In the genomic region with DNA sequence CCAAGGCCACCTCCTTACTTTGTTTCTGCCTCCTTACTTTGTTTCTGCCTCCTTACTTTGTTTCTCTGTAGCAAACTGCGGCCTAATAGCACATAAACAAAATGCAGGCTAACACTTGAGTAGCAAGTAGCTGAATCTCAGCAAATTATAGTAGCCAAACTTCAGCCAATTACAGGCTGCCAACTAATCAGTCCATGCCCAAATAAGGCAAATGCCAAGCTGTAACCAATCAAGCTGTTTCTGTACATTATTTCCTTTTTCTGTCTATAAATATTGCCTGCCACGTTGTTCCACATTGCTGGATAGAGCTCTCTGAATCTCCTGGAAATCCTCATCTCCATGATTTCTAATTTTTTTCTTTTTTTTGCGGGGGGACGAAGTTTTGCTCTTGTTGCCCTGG, we compare ENCODE assay signal across 24 cellular contexts. TPM values are rescaled to one million over a fixed set of nuclear protein-coding genes. Genes with fewer than 3 reads are reported as not detected.
DNase-seq lines count a peak whose midpoint lies in the region; ATAC-seq and TF ChIP-seq lines count a peak whose summit lies in the region.
"Had no signal": no experiment of that assay in that cellular context is flagged by ENCODE, and none has a peak within 500 bp of the region (broad histone marks: within the 10 kb centered on the region; RNA-seq: fewer than 3 reads in every experiment).

No MANE protein-coding gene starts in this region.

- no peaks in the 10 kb centered on the region for H3K79me2 ChIP-seq in HCT116 (ENCODE audit: insufficient read depth, low read length)

- DNase-seq in HCT116 (ENCODE audit: low read depth, low spot score) (no peak), ascending aorta (ENCODE audit: low spot score in 2 of 2) (no peak), coronary artery (ENCODE audit: low spot score) (no peak), thoracic aorta (ENCODE audit: low spot score) (no peak), DMS114 treated with DMSO at 0.1 percent for 48 hours (lab: John Stamatoyannopoulos, UW; ENCODE audit: unreplicated experiment) (no peak)
- no peak for DNase-seq in activated CD8-positive, alpha-beta memory T cell treated with anti-CD3 and anti-CD28 coated beads, Interleukin-2, amount 50 U/mL, for 4 hours
- DNase-seq: 8988T; ACHN; AML-193; BE2C; CD4-positive, alpha-beta T cell; CD8-positive, alpha-beta memory T cell; DMS 273 treated with DMSO at 0.1 percent for 48 hours; DMS53; DMS79 treated with DMSO at 0.1 percent for 48 hours; GF-D8 had no signal

- TF ChIP-seq CTCF in HCT116 (IDR thresholded peaks at IDR 0.05 in 2 of 3, conservative IDR thresholded peaks at IDR 0.05 in 1 of 3; ENCODE audit: borderline replicate concordance in 1 of 3, insufficient read depth in 1 of 3, low read depth in 2 of 3, low read length in 2 of 3) (no peak), ascending aorta (IDR thresholded peaks at IDR 0.05) (no peak), coronary artery (IDR thresholded peaks at IDR 0.05) (no peak), thoracic aorta (IDR thresholded peaks at IDR 0.05) (no peak)

- no peaks in the 10 kb centered on the region for H4K20me1 ChIP-seq in HCT116 (ENCODE audit: insufficient read depth)
- H4K20me1 ChIP-seq: BLaER1 treated with 17β-estradiol and CSF1 and Interleukin-3, amounts not matched to agents 10 nM and 100 nM had no signal

- no peaks in the 10 kb centered on the region for H3K9me2 ChIP-seq in HCT116 (ENCODE audit: insufficient read depth)

- RAD21 ChIA-PET in HCT116 (lab: Charles Lee; ENCODE audit: low non-redundant PET in 1 of 2, low total read pairs in 2 of 2, uncharacterized antibody in 2 of 2, unreplicated experiment in 2 of 2): no interaction called here

- no peak overlapping the region for H3K27ac ChIP-seq in HCT116 (ENCODE audit: low read depth, low read length)
- peak overlapping the region; percentile 83 to 85 for H3K27ac ChIP-seq in ascending aorta
- H3K27ac ChIP-seq in coronary artery: peak overlapping the region; percentile 45 to 89
- peak overlapping the region; percentile 35 to 75 for H3K27ac ChIP-seq in thoracic aorta
- H3K27ac ChIP-seq: A549; BLaER1 treated with 17β-estradiol and CSF1 and Interleukin-3, amounts not matched to agents 10 nM and 100 nM had no signal

- H3K36me3 ChIP-seq in HCT116 (ENCODE audit: control insufficient read depth in 1 of 2, insufficient read depth in 2 of 2, low read length in 2 of 2): no peaks in the 10 kb centered on the region
- no peaks in the 10 kb centered on the region for H3K36me3 ChIP-seq in ascending aorta
- H3K36me3 ChIP-seq in thoracic aorta: no peaks in the 10 kb centered on the region
- H3K36me3 ChIP-seq: BE2C; BLaER1 treated with 17β-estradiol and CSF1 and Interleukin-3, amounts not matched to agents 10 nM and 100 nM; HAP-1 had no signal

- ATAC-seq in HCT116: no peak
- no peak for ATAC-seq in thoracic aorta (ENCODE audit: insufficient number of reproducible peaks, low FRiP score, low read depth)
- no peak for ATAC-seq in HG03354 (IDR thresholded peaks at IDR 0.05; ENCODE audit: poor library complexity, severe bottlenecking, unreplicated experiment)
- no peak for ATAC-seq in HG03159 (IDR thresholded peaks at IDR 0.05; ENCODE audit: unreplicated experiment)
- ATAC-seq: A549, GM23338 had no signal

- CTCF ChIA-PET in HCT116 (lab: Charles Lee): no interaction called here

- TF ChIP-seq RAD21 in HCT116 (IDR thresholded peaks at IDR 0.05; ENCODE audit: low read depth): no peak

- H3K9me3 ChIP-seq in HCT116 (ENCODE audit: control insufficient read depth in 1 of 2, insufficient read depth in 1 of 2, low read depth in 1 of 2, low read length in 2 of 2): no peaks in the 10 kb centered on the region
- H3K9me3 ChIP-seq in ascending aorta: no peaks in the 10 kb centered on the region
- no peaks in the 10 kb centered on the region for H3K9me3 ChIP-seq in thoracic aorta
- H3K9me3 ChIP-seq: A549, BE2C, HAP-1 had no signal

- no peak for TF ChIP-seq POLR2A in HCT116 (IDR thresholded peaks at IDR 0.05; ENCODE audit: borderline replicate concordance, extremely low read depth, insufficient read depth, insufficient read length)

- H3K4me2 ChIP-seq in HCT116 (ENCODE audit: low read length): no peak overlapping the region
- H3K4me2 ChIP-seq: A549; BLaER1 treated with 17β-estradiol and CSF1 and Interleukin-3, amounts not matched to agents 10 nM and 100 nM; GM23338 had no signal

- no TSS peak for BruUV-seq in HCT116 (replicated peaks; lab: Mats Ljungman, UMichigan)

- no peak overlapping the region for H3K9ac ChIP-seq in HCT116 (ENCODE audit: low read length)
- H3K9ac ChIP-seq: BLaER1 treated with 17β-estradiol and CSF1 and Interleukin-3, amounts not matched to agents 10 nM and 100 nM had no signal

- intact Hi-C loops in HCT116 (cut with micrococcal nuclease): no loop called here
- intact Hi-C loops in ascending aorta (cut with DNase I): loop anchor here (10.0 kb wide), 1 partner anchor 50 kb away; no protein-coding TSS in a partner anchor

- H3K4me3 ChIP-seq in HCT116 (replicated peaks in 1 of 2; ENCODE audit: low read depth in 1 of 2, low read length in 2 of 2): no peak overlapping the region
- no peak overlapping the region for H3K4me3 ChIP-seq in ascending aorta
- H3K4me3 ChIP-seq in coronary artery: no peak overlapping the region
- H3K4me3 ChIP-seq in thoracic aorta: no peak overlapping the region
- H3K4me3 ChIP-seq: A549; BLaER1 treated with 17β-estradiol and CSF1 and Interleukin-3, amounts not matched to agents 10 nM and 100 nM; GM23338; HAP-1 had no signal

- no peaks in the 10 kb centered on the region for H3K4me1 ChIP-seq in HCT116 (ENCODE audit: control insufficient read depth in 1 of 2, insufficient read depth in 2 of 2, low read length in 2 of 2)
- peaks cover 6 to 26% of the 10 kb centered on the region in 2 donors for H3K4me1 ChIP-seq in ascending aorta
- H3K4me1 ChIP-seq in thoracic aorta (ENCODE audit: control insufficient read depth in 1 of 2, low read depth in 2 of 2): peaks cover 23 to 42% of the 10 kb centered on the region in 2 donors
- H3K4me1 ChIP-seq: BE2C; BLaER1 treated with 17β-estradiol and CSF1 and Interleukin-3, amounts not matched to agents 10 nM and 100 nM had no signal

- H2AFZ ChIP-seq in HCT116 (ENCODE audit: low read depth, low read length, poor library complexity, severe bottlenecking): no peak overlapping the region
- H2AFZ ChIP-seq: GM23338 had no signal

- H3K27me3 ChIP-seq in HCT116 (ENCODE audit: insufficient read depth, low read length) (no peaks in the 10 kb centered on the region), ascending aorta (no peaks in the 10 kb centered on the region), thoracic aorta (replicated peaks; ENCODE audit: insufficient read depth) (no peaks in the 10 kb centered on the region)
- H3K27me3 ChIP-seq: BE2C; BLaER1 treated with 17β-estradiol and CSF1 and Interleukin-3, amounts not matched to agents 10 nM and 100 nM had no signal

- POLR2A ChIA-PET in HCT116 (lab: Charles Lee): no interaction called here

TF ChIP-seq in HCT116, 20 proteins besides CTCF, POLR2A, EP300 and RAD21:
- TF ChIP-seq SRF (IDR thresholded peaks at IDR 0.05; ENCODE audit: low read depth): peak; percentile 88
- no peak for TF ChIP-seq TCF7L2 (IDR thresholded peaks at IDR 0.05; ENCODE audit: borderline replicate concordance, extremely low read depth, insufficient read depth, insufficient read length)
- TF ChIP-seq, protein P1, sequence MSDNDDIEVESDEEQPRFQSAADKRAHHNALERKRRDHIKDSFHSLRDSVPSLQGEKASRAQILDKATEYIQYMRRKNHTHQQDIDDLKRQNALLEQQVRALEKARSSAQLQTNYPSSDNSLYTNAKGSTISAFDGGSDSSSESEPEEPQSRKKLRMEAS (IDR thresholded peaks at IDR 0.05): no peak
- TF ChIP-seq EGR1 (IDR thresholded peaks at IDR 0.05; ENCODE audit: low read depth): no peak
- TF ChIP-seq EZH2phosphoT487 (IDR thresholded peaks at IDR 0.05; ENCODE audit: borderline replicate concordance): no peak
- no peak for TF ChIP-seq FOSL1 (IDR thresholded peaks at IDR 0.05; ENCODE audit: low read depth)
- TF ChIP-seq, protein P2, sequence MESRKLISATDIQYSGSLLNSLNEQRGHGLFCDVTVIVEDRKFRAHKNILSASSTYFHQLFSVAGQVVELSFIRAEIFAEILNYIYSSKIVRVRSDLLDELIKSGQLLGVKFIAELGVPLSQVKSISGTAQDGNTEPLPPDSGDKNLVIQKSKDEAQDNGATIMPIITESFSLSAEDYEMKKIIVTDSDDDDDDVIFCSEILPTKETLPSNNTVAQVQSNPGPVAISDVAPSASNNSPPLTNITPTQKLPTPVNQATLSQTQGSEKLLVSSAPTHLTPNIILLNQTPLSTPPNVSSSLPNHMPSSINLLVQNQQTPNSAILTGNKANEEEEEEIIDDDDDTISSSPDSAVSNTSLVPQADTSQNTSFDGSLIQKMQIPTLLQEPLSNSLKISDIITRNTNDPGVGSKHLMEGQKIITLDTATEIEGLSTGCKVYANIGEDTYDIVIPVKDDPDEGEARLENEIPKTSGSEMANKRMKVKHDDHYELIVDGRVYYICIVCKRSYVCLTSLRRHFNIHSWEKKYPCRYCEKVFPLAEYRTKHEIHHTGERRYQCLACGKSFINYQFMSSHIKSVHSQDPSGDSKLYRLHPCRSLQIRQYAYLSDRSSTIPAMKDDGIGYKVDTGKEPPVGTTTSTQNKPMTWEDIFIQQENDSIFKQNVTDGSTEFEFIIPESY (IDR thresholded peaks at IDR 0.05; ENCODE audit: extremely low read depth, insufficient replicate concordance, low read length): no peak
TF ChIP-seq in HCT116: peak in this region for 1.

RNA-seq across cellular contexts. Expression of a gene that starts 28.7 kb away (rescaled TPM):
- total RNA-seq in HCT116 (2021; ENCODE audit: unreplicated experiment) (0.49 TPM), ascending aorta (42.5 TPM), thoracic aorta (100 to 1,000 TPM; 140 to 203 TPM)
- polyA plus RNA-seq in HCT116 (2012): 0.09 and 0.20 TPM in 2 replicates
- total RNA-seq: CD4-positive, alpha-beta T cell; CD8-positive, alpha-beta memory T cell; Daoy had no signal
- polyA plus RNA-seq: CD14-positive monocyte; CD8-positive, alpha-beta memory T cell had no signal

Comparison
In these comparisons a context has a peak if more than half of its experiments do, and no peak if none do; other contexts are left out.
1. RNA of a gene that starts 28.7 kb away (total RNA-seq): 140 to 203 TPM in thoracic aorta and 42.5 TPM in ascending aorta (single experiment); 0.49 TPM in HCT116 (single experiment); every median in the first group is over 10 times any median in the second.